Comparison of ENCODE assay signal across 8 cellular contexts in the genomic region with DNA sequence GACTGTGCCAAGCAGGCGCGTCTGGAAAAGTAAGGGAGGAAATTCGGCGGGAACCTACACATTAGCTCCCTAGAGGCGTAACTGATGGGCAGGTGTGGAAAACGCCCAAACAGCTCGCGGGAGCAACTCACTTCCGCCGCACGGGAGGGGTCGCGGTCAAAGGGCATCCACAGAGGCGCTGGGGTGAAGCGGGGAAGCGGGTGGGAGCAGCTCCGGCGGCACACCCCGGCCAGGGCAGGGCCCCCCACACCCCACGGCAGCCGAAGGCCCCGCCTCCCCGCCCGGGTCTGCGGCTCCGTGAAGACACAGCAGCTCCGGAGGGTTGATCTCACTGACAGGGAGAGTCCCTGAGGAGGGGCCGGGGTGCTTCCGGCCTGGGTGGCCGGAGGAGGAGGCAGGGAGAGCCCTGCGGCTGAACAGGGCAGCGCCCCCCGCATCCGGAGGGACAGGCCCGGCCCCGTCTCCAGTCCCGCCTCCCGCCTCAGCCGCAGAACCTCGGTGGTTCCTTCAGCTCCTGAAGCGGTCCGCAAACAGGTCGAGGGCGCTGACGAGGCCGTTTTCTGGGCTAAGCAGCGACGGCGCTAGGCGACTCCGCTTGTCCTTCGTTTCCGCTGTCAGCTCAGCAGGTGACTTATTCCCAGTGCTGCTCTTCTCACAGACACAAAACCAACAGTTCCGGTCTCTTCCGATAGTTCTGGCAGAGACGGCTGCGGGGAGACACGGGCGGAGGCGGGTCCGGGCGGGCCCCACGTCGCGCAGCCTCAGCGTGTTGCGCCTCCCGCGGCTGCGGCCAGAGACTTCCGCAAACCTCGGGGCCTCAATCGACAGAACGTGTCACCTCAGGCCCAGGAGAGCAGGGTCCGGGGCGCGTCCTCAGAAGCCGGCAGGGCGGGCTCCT.
DNase-seq lines count a peak whose midpoint lies in the region; ATAC-seq and TF ChIP-seq lines count a peak whose summit lies in the region.

No MANE protein-coding gene starts in this region.

- no peaks in the 10 kb centered on the region for H3K36me3 ChIP-seq in CD4-positive, alpha-beta memory T cell (ENCODE audit: insufficient read depth, low read length)
- H3K36me3 ChIP-seq in mesendoderm (ENCODE audit: control insufficient read depth, insufficient read depth, low read length) = no peaks in the 10 kb centered on the region

- peak overlapping the region; percentile 43 for H3K27ac ChIP-seq in CD4-positive, alpha-beta memory T cell (ENCODE audit: low read depth, low read length)
- no peak overlapping the region for H3K27ac ChIP-seq in mesendoderm (ENCODE audit: low read depth, low read length)

- no peaks in the 10 kb centered on the region for H3K27me3 ChIP-seq in CD4-positive, alpha-beta memory T cell (ENCODE audit: insufficient read depth, low read length)
- H3K27me3 ChIP-seq in mesendoderm (ENCODE audit: insufficient read depth, low read length, poor library complexity) = no peaks in the 10 kb centered on the region

- no peaks in the 10 kb centered on the region for H3K79me1 ChIP-seq in mesendoderm (ENCODE audit: low read length)

- H3K4me1 ChIP-seq in CD4-positive, alpha-beta memory T cell (ENCODE audit: insufficient read depth, low read length) = peaks cover 8% of the 10 kb centered on the region
- H3K4me1 ChIP-seq in mesendoderm (ENCODE audit: control insufficient read depth, low read depth, low read length) = no peaks in the 10 kb centered on the region

- CTCF ChIA-PET in CD4-positive, alpha-beta memory T cell (lab: Charles Lee; ENCODE audit: partially characterized antibody) = interaction anchor here (0.8 to 3.7 kb wide), 8 partner anchors 10 to 180 kb away, joined by 3 to 19 read pairs (median 3); no protein-coding TSS in a partner anchor

- peak overlapping the region; percentile 76 to 95 (median 91) for H3K27ac Mint-ChIP-seq in CD4-positive, alpha-beta memory T cell
- H3K27ac Mint-ChIP-seq in effector memory CD8-positive, alpha-beta T cell = peak overlapping the region; percentile 65 to 91
- H3K27ac Mint-ChIP-seq in mesothelial cell of epicardium = no peak overlapping the region

- no peak overlapping the region for H3K18ac ChIP-seq in mesendoderm (ENCODE audit: low read length)

- H3K36me3 Mint-ChIP-seq in CD4-positive, alpha-beta memory T cell = no peaks in the 10 kb centered on the region
- H3K36me3 Mint-ChIP-seq in effector memory CD8-positive, alpha-beta T cell (ENCODE audit: insufficient read depth) = peaks cover 5% of the 10 kb centered on the region
- no peaks in the 10 kb centered on the region for H3K36me3 Mint-ChIP-seq in mesothelial cell of epicardium

- H3K4ac ChIP-seq in mesendoderm (ENCODE audit: low read depth, low read length) = no peak overlapping the region

- H3K9ac ChIP-seq in mesendoderm (ENCODE audit: low read length) = no peak overlapping the region

- POLR2A ChIA-PET in CD4-positive, alpha-beta memory T cell (lab: Charles Lee; ENCODE audit: partially characterized antibody) = interaction anchor here (0.6 to 3.3 kb wide), 8 partner anchors 9 to 215 kb away, joined by 3 to 30 read pairs (median 4); no protein-coding TSS in a partner anchor

- ATAC-seq in HG02970 (IDR thresholded peaks at IDR 0.05; ENCODE audit: low FRiP score, unreplicated experiment) = peak; percentile 49
- ATAC-seq in effector memory CD8-positive, alpha-beta T cell (replicated peaks) = peak; percentile 78
- ATAC-seq in sciatic nerve = peak; percentile 46

- H2AK5ac ChIP-seq in mesendoderm (ENCODE audit: low read length) = no peak overlapping the region

- peak; percentile 75 to 82 (median 78) for DNase-seq in CD4-positive, alpha-beta memory T cell
- peak; percentile 62 for DNase-seq in activated CD4-positive, alpha-beta T cell treated with anti-CD3 and anti-CD28 coated beads, Interleukin-2, amount 50 U/mL, for 1 hour
- peak; percentile 42 to 58 (median 49) for DNase-seq in effector memory CD8-positive, alpha-beta T cell
- peak; percentile 65 for DNase-seq in sciatic nerve (ENCODE audit: low spot score)
- no peak for DNase-seq in mesothelial cell of epicardium (ENCODE audit: low spot score in 2 of 2, unreplicated experiment in 2 of 2)
- no peak for DNase-seq in mesendoderm
- DNase-seq in middle frontal gyrus (ENCODE audit: extremely low spot score, low spot score) = no peak

- H3K23ac ChIP-seq in mesendoderm (ENCODE audit: low read length) = no peak overlapping the region

- H2BK5ac ChIP-seq in mesendoderm (ENCODE audit: low read length) = no peak overlapping the region

- no peak overlapping the region for H2BK15ac ChIP-seq in mesendoderm (replicated peaks; ENCODE audit: low read depth)

- no peaks in the 10 kb centered on the region for H3K79me2 ChIP-seq in mesendoderm (ENCODE audit: control insufficient read depth, insufficient read depth, low read length)

- no CpG with 5 or more reads among the region's 79 CpGs for WGBS in mesendoderm (ENCODE audit: extremely low coverage, insufficient coverage, low lambda C conversion rate)

- no peaks in the 10 kb centered on the region for H3K9me3 ChIP-seq in CD4-positive, alpha-beta memory T cell (ENCODE audit: control insufficient read depth in 1 of 2, low read length in 2 of 2)

- peaks cover 5 to 18% (median 13%) of the 10 kb centered on the region in 4 donors for H3K4me1 Mint-ChIP-seq in CD4-positive, alpha-beta memory T cell
- peaks cover 5 to 7% of the 10 kb centered on the region in 2 donors for H3K4me1 Mint-ChIP-seq in effector memory CD8-positive, alpha-beta T cell (ENCODE audit: low read depth in 2 of 2)
- H3K4me1 Mint-ChIP-seq in mesothelial cell of epicardium = no peaks in the 10 kb centered on the region

- H3K4me2 ChIP-seq in mesendoderm (ENCODE audit: low read length) = no peak overlapping the region

- H2BK120ac ChIP-seq in mesendoderm (ENCODE audit: low read depth, low read length) = no peak overlapping the region

- H3K56ac ChIP-seq in mesendoderm (ENCODE audit: low read length) = no peak overlapping the region

- H3K9me3 Mint-ChIP-seq in CD4-positive, alpha-beta memory T cell = peaks cover 0 to 4% (median 0%) of the 10 kb centered on the region in 8 donors
- H3K9me3 Mint-ChIP-seq in effector memory CD8-positive, alpha-beta T cell = no peaks in the 10 kb centered on the region
- no peaks in the 10 kb centered on the region for H3K9me3 Mint-ChIP-seq in mesothelial cell of epicardium

- intact Hi-C loops in CD4-positive, alpha-beta memory T cell (cut with micrococcal nuclease) = loop anchor here (1.0 to 5.0 kb wide), 5 partner anchors 44 to 971 kb away; partner anchors contain the start of gene RNF32
- intact Hi-C loops in sciatic nerve (cut with DNase I) = no loop called here

- H3K4me3 Mint-ChIP-seq in CD4-positive, alpha-beta memory T cell = peak overlapping the region; percentile 85 to 92 (median 90)
- H3K4me3 Mint-ChIP-seq in effector memory CD8-positive, alpha-beta T cell = peak overlapping the region; percentile 77 to 83
- H3K4me3 Mint-ChIP-seq in mesothelial cell of epicardium = no peak overlapping the region

- peak overlapping the region; percentile 6 to 74 for H3K4me3 ChIP-seq in CD4-positive, alpha-beta memory T cell (ENCODE audit: low read length in 2 of 2)
- no peak overlapping the region for H3K4me3 ChIP-seq in mesendoderm (ENCODE audit: low read length)

- H4K5ac ChIP-seq in mesendoderm (ENCODE audit: low read length) = no peak overlapping the region

- TF ChIP-seq CTCF in mesothelial cell of epicardium (IDR thresholded peaks at IDR 0.05; ENCODE audit: unreplicated experiment) = no peak

- no peak overlapping the region for H4K8ac ChIP-seq in mesendoderm (ENCODE audit: low read depth, low read length)

- H3K27me3 Mint-ChIP-seq in CD4-positive, alpha-beta memory T cell = no peaks in the 10 kb centered on the region
- no peaks in the 10 kb centered on the region for H3K27me3 Mint-ChIP-seq in effector memory CD8-positive, alpha-beta T cell
- peaks cover 35% of the 10 kb centered on the region for H3K27me3 Mint-ChIP-seq in mesothelial cell of epicardium (ENCODE audit: low read depth)

Comparison
In these comparisons a context has a peak if more than half of its experiments do, and no peak if none do; other contexts are left out.
1. DNase-seq: peak in CD4-positive, alpha-beta memory T cell (5 of 5), activated CD4-positive, alpha-beta T cell treated with anti-CD3 and anti-CD28 coated beads, Interleukin-2, amount 50 U/mL, for 1 hour (single experiment), effector memory CD8-positive, alpha-beta T cell (3 of 3) and sciatic nerve (single experiment); none in mesothelial cell of epicardium (0 of 2), mesendoderm (single experiment) and middle frontal gyrus (single experiment).
2. Peak in every context shown above with its lines, with median percentiles within 50 percentile points of each other: ATAC-seq.